In the genomic region with DNA sequence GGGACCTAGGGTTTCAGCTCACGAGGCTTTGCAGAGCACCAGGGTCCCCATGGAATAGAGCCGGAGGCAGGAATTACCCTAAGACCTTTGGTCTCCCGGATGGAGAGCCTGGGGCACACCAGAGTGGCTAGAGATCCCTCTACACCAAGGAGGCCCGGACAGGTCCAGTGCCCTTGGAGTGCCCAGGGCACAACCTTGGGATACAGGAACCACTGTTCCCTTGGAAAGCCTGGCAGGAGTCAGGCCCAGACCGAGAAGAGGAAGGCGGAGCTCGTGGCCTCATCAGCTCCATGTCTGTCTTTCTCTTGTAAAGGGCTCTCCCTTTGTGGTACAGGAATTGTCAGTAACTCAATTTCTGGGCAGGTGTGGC, we compare ENCODE assay signal across 8 cellular contexts. TPM values are rescaled to one million over a fixed set of nuclear protein-coding genes. Genes with fewer than 3 reads are reported as not detected.
A peak's percentile ranks its signal among the peaks of the same experiment; 100 is the strongest.
DNase-seq lines count a peak whose midpoint lies in the region; ATAC-seq and TF ChIP-seq lines count a peak whose summit lies in the region.

No MANE protein-coding gene starts in this region.

- peak overlapping the region; percentile 9 for H3K27ac ChIP-seq in foreskin keratinocyte
- H3K27ac ChIP-seq in Karpas-422 (ENCODE audit: low read length): no peak overlapping the region

- H3K36me3 ChIP-seq in Karpas-422 (ENCODE audit: insufficient read depth, low read length): no peaks in the 10 kb centered on the region

- H3K9me3 ChIP-seq in T-helper 17 cell (ENCODE audit: control insufficient read depth, low read length, poor library complexity, severe bottlenecking) (no peaks in the 10 kb centered on the region), Karpas-422 (ENCODE audit: low read length) (no peaks in the 10 kb centered on the region)

- ATAC-seq in T-helper 17 cell: no peak
- no peak for ATAC-seq in foreskin keratinocyte
- ATAC-seq in sciatic nerve: peak; percentile 18

- no peaks in the 10 kb centered on the region for H3K79me2 ChIP-seq in Karpas-422 (ENCODE audit: low read length)

- H3K36me3 Mint-ChIP-seq in T-helper 17 cell (ENCODE audit: low read depth): no peaks in the 10 kb centered on the region

- H3K27me3 ChIP-seq in foreskin keratinocyte: peaks cover 11% of the 10 kb centered on the region
- no peaks in the 10 kb centered on the region for H3K27me3 ChIP-seq in Karpas-422 (ENCODE audit: low read length)

- 0 out of 2 replicates have a peak, but pooled peaks cover 11% of the 10 kb centered on the region for H4K20me1 ChIP-seq in Karpas-422 (ENCODE audit: insufficient read depth, low read depth, low read length)

- no peak overlapping the region for H3K4me3 ChIP-seq in Karpas-422 (ENCODE audit: low read length)

- H3K27me3 Mint-ChIP-seq in T-helper 17 cell: no peaks in the 10 kb centered on the region

- no peak overlapping the region for H3K4me2 ChIP-seq in Karpas-422 (ENCODE audit: low read depth, low read length, poor library complexity, severe bottlenecking)

- H3K27ac Mint-ChIP-seq in T-helper 17 cell: peak overlapping the region; percentile 54

- intact Hi-C loops in sciatic nerve (cut with DNase I): no loop called here

- no peak overlapping the region for H3K4me3 Mint-ChIP-seq in T-helper 17 cell

- H3K4me1 ChIP-seq in foreskin keratinocyte: peaks cover 5% of the 10 kb centered on the region
- peaks cover 11% of the 10 kb centered on the region for H3K4me1 ChIP-seq in Karpas-422 (ENCODE audit: low read length)

- peak; percentile 30 for DNase-seq in GM03348 (ENCODE audit: low spot score)
- no peak for DNase-seq in T-helper 17 cell
- DNase-seq in foreskin keratinocyte: peak in 1 of 2 donors; percentile 5
- DNase-seq in sciatic nerve (ENCODE audit: low spot score): no peak
- no peak for DNase-seq in DMS153 (lab: John Stamatoyannopoulos, UW)
- no peak for DNase-seq in activated gamma-delta T cell (lab: John Stamatoyannopoulos, UW)
- DNase-seq in activated CD4-positive, alpha-beta T cell treated with anti-CD3 and anti-CD28 coated beads for 4 hours: no peak
- no peak for DNase-seq in Karpas-422

- H3K9me2 ChIP-seq in Karpas-422 (replicated peaks; ENCODE audit: insufficient read depth, low read length): no peaks in the 10 kb centered on the region

- no peak overlapping the region for H2AFZ ChIP-seq in Karpas-422 (ENCODE audit: low read length)

- peaks cover 19% of the 10 kb centered on the region for H3K4me1 Mint-ChIP-seq in T-helper 17 cell

- no peak overlapping the region for H3K9ac ChIP-seq in Karpas-422 (ENCODE audit: low read length)

- TF ChIP-seq CTCF in foreskin keratinocyte (conservative IDR thresholded peaks at IDR 0.05): no peak

RNA-seq across cellular contexts. Expression of a gene that starts 3.8 kb away (rescaled TPM):
- total RNA-seq in T-helper 17 cell (under 1 TPM; 0.47 to 0.92 TPM), foreskin keratinocyte (1.8 and 11.8 TPM in 2 replicates), sciatic nerve (1.8 TPM)
- polyA plus RNA-seq in foreskin keratinocyte: 2.4 and 14.5 TPM in 2 replicates
- 0.43 TPM in 1 of 2 replicates, not detected in the other for total RNA-seq in Karpas-422 (2014; rRNA removed; shearing (Covaris generic); ENCODE audit: low replicate concordance)

RNA-seq across cellular contexts. Expression of a gene that starts 54.1 kb away (rescaled TPM):
- total RNA-seq in T-helper 17 cell (not detected), foreskin keratinocyte (not detected in 2 replicates), sciatic nerve (not detected)
- polyA plus RNA-seq in foreskin keratinocyte: not detected in 2 replicates
- total RNA-seq in Karpas-422 (2014; rRNA removed; shearing (Covaris generic); ENCODE audit: low replicate concordance): not detected in 2 replicates
